In the genomic region with DNA sequence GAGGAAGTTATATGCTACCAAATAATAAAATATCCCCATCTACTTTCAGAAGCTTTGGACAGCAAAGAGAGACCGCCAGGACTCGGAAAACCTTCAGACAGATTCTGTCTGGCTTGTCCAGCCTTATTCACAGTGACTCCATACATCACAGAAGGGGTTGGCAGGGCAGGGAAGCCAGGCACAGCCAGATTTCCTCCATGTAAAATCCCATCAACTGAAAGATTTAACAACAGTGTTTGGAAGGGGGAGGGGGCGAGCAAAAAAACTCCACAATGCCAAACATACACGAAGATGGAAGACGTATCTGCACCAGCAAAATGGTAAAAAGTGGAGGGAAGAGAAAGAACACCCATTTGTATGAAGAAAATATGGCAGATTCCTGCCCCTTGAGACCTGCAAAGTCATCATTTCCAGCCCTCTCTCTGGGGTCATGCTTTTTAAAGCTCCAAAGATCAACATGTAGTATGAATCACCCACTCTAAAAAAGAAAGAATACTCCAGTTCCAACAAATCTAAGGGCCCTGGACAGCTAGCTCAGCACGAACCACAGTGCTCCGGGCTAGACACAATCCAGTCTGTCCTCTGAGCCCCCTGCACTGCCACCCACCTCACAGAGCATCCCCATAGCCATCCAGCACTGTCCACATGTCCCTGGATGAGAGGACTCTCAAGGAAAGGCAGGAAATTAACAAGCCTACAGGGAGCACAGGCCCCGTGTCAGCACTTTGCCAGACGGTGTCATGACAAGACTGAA, we compare ENCODE assay signal across 19 cellular contexts.
DNase-seq lines count a peak whose midpoint lies in the region; ATAC-seq and TF ChIP-seq lines count a peak whose summit lies in the region.
"Had no signal": no experiment of that assay in that cellular context is flagged by ENCODE, and none has a peak within 500 bp of the region (broad histone marks: within the 10 kb centered on the region; RNA-seq: fewer than 3 reads in every experiment).

No MANE protein-coding gene starts in this region.

- no peak overlapping the region for H3K4me3 ChIP-seq in MG63
- H3K4me3 ChIP-seq in fibroblast of the aortic adventitia (ENCODE audit: low read depth, low read length) = no peak overlapping the region
- no peak overlapping the region for H3K4me3 ChIP-seq in sigmoid colon
- no peak overlapping the region for H3K4me3 ChIP-seq in right cardiac atrium (ENCODE audit: low read length)

- peak overlapping the region in 1 of 4 donors; percentile 37 for H3K27ac ChIP-seq in sigmoid colon
- H3K27ac ChIP-seq in right cardiac atrium (ENCODE audit: low read length) = no peak overlapping the region

- ATAC-seq in right cardiac atrium = no peak
- ATAC-seq: activated T-cell treated with anti-CD3 and anti-CD28 coated beads, Interleukin-2, amount 50 U/mL, for 72 hours; left colon had no signal

- H3K4me1 ChIP-seq in sigmoid colon (peaks cover 0 to 12% (median 9%) of the 10 kb centered on the region in 4 donors), right cardiac atrium (ENCODE audit: control insufficient read depth, insufficient read depth, low read length) (no peaks in the 10 kb centered on the region)

- DNase-seq in D341Med (ENCODE audit: low spot score) (peak; percentile 15), MG63 (peak; percentile 3), fibroblast of the aortic adventitia (ENCODE audit: low read depth) (peak; percentile 6), sigmoid colon (peak; percentile 40), nucleus accumbens (lab: John Stamatoyannopoulos, UW) (no peak), cerebellum (ENCODE audit: low spot score) (no peak), COLO668 (lab: John Stamatoyannopoulos, UW; ENCODE audit: unreplicated experiment) (no peak), right cardiac atrium (no peak)
- DNase-seq: activated CD4-positive, alpha-beta T cell treated with anti-CD3 and anti-CD28 coated beads for 48 hours; activated T-cell treated with anti-CD3 and anti-CD28 coated beads, Interleukin-2, amount 50 U/mL, for 72 hours; DMS79 treated with DMSO at 0.1 percent for 48 hours; GOT3; hypothalamus; MV-4-11; NCI-H2171; retina; stimulated activated CD4-positive, alpha-beta T cell treated with anti-CD3 and anti-CD28 coated beads, Interleukin-4, amount 100 ng/mL, for 4 hours; T1000 had no signal

- H3K9me3 ChIP-seq in MG63 (no peaks in the 10 kb centered on the region), sigmoid colon (no peaks in the 10 kb centered on the region), right cardiac atrium (ENCODE audit: control insufficient read depth, low read length) (no peaks in the 10 kb centered on the region)

- intact Hi-C loops in sigmoid colon (cut with DNase I) (loop anchor here (2.0 kb wide), 1 partner anchor 28 kb away; no protein-coding TSS in a partner anchor), right cardiac atrium (cut with DNase I) (no loop called here)

- WGBS in sigmoid colon, 2 donors = 76 to 79% methylated on average over 9 of the region's 9 CpGs
- 73% methylated on average over 9 of the region's 9 CpGs for WGBS in right cardiac atrium

- TF ChIP-seq EP300 in sigmoid colon (IDR thresholded peaks at IDR 0.05) = no peak

- H3K36me3 ChIP-seq in MG63 (no peaks in the 10 kb centered on the region), sigmoid colon (no peaks in the 10 kb centered on the region)

- TF ChIP-seq CTCF in fibroblast of the aortic adventitia (IDR thresholded peaks at IDR 0.05; ENCODE audit: insufficient read depth, low read length) = no peak
- no peak for TF ChIP-seq CTCF in sigmoid colon (IDR thresholded peaks at IDR 0.05)

- no peak for TF ChIP-seq POLR2A in sigmoid colon (IDR thresholded peaks at IDR 0.05)

- H3K27me3 ChIP-seq in MG63 = no peaks in the 10 kb centered on the region
- H3K27me3 ChIP-seq in sigmoid colon = no peaks in the 10 kb centered on the region
- H3K27me3 ChIP-seq in right cardiac atrium (ENCODE audit: control insufficient read depth, insufficient read depth) = no peaks in the 10 kb centered on the region

Comparison
In these comparisons a context has a peak if more than half of its experiments do, and no peak if none do; other contexts are left out.
1. DNase-seq: peak in D341Med (single experiment), MG63 (single experiment), fibroblast of the aortic adventitia (single experiment) and sigmoid colon (single experiment); none in nucleus accumbens (0 of 56), cerebellum (single experiment), COLO668 (single experiment) and right cardiac atrium (0 of 3).